1 cellular context compared by ENCODE assay signal in the genomic region with DNA sequence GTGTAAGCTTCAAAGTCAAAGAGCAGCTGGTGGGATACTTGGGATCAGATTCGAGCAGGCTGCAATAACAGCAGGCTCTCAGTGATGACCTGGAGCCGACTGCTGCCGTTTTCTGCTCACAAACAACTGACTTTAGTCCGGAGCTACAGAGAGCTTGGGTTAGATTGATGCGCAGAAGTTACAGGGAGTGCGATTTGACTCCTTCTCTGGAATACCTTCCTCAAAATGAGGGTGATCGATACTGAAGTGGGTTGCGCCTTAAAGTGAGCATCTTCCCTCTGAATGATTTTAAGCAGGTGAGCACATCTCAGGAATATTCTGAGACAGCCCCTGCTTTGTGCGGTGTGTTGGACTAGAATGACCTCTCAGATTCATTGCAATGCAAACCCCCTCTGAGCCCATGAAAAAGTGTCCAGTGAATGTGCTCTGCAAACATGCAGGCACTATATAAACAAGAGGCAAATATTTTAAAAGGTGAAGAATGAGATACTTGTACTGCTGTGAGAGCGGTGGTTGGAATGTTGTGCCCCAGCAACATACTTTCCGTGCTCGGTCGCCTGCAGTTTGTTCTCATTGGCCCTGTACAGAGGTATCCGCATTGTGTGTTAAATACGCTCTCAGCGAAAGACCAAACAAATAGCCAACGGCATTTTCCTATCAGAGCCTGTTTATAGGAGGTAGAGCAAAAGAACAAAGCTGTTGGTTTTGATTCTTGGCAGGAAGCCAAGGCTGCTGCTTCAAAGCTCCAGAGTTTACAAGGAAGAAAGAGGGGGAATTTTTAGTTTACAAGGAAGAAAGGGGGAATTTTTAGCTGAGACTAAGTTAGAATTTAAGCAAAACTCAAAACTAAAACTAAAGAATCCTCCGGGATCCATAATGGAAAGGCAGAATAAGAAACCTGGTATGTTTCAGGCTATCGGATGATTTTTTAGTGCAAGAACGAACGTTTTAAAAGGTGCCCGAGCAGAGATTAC.
TF ChIP-seq lines count a peak whose summit lies in the region.

No MANE protein-coding gene starts in this region.

TF ChIP-seq in HepG2, 621 proteins besides CTCF, POLR2A, EP300 and RAD21 (continued from another document and continues in another):
- TF ChIP-seq, protein P1, sequence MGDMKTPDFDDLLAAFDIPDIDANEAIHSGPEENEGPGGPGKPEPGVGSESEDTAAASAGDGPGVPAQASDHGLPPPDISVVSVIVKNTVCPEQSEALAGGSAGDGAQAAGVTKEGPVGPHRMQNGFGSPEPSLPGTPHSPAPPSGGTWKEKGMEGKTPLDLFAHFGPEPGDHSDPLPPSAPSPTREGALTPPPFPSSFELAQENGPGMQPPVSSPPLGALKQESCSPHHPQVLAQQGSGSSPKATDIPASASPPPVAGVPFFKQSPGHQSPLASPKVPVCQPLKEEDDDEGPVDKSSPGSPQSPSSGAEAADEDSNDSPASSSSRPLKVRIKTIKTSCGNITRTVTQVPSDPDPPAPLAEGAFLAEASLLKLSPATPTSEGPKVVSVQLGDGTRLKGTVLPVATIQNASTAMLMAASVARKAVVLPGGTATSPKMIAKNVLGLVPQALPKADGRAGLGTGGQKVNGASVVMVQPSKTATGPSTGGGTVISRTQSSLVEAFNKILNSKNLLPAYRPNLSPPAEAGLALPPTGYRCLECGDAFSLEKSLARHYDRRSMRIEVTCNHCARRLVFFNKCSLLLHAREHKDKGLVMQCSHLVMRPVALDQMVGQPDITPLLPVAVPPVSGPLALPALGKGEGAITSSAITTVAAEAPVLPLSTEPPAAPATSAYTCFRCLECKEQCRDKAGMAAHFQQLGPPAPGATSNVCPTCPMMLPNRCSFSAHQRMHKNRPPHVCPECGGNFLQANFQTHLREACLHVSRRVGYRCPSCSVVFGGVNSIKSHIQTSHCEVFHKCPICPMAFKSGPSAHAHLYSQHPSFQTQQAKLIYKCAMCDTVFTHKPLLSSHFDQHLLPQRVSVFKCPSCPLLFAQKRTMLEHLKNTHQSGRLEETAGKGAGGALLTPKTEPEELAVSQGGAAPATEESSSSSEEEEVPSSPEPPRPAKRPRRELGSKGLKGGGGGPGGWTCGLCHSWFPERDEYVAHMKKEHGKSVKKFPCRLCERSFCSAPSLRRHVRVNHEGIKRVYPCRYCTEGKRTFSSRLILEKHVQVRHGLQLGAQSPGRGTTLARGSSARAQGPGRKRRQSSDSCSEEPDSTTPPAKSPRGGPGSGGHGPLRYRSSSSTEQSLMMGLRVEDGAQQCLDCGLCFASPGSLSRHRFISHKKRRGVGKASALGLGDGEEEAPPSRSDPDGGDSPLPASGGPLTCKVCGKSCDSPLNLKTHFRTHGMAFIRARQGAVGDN (CRISPR knock-in tag; IDR thresholded peaks at IDR 0.05) = no peak
- peak; percentile 97 for TF ChIP-seq FOXP4 (CRISPR knock-in tag; IDR thresholded peaks at IDR 0.05)
- no peak for TF ChIP-seq NONO (IDR thresholded peaks at IDR 0.05)
- peak; percentile 90; the same call in 1 of the 2 replicates for TF ChIP-seq NONO (CRISPR knock-in tag; conservative IDR thresholded peaks at IDR 0.05)
- TF ChIP-seq PRMT3 (CRISPR knock-in tag; IDR thresholded peaks at IDR 0.05; ENCODE audit: borderline replicate concordance, low read depth) = no peak
- peak; percentile 47; the same call in 1 of the 2 replicates for TF ChIP-seq ZSCAN25 (CRISPR knock-in tag; IDR thresholded peaks at IDR 0.05)
- peak; percentile 97 for TF ChIP-seq FOXJ3 (CRISPR knock-in tag; IDR thresholded peaks at IDR 0.05; ENCODE audit: borderline replicate concordance)
- TF ChIP-seq ZNF614 (CRISPR knock-in tag; IDR thresholded peaks at IDR 0.05; ENCODE audit: borderline replicate concordance) = peak; percentile 74; the same call in 1 of the 2 replicates
- no peak for TF ChIP-seq SKI (IDR thresholded peaks at IDR 0.05; ENCODE audit: partially characterized antibody)
- no peak for TF ChIP-seq RBAK (CRISPR knock-in tag; IDR thresholded peaks at IDR 0.05)
- TF ChIP-seq MNT (IDR thresholded peaks at IDR 0.05) = 0 out of 2 replicates have a peak, but pooled peaks have one; percentile 20
- no peak for TF ChIP-seq CENPBD1 (CRISPR knock-in tag; IDR thresholded peaks at IDR 0.05; ENCODE audit: borderline replicate concordance, low read depth)
- TF ChIP-seq NFIB (CRISPR knock-in tag; IDR thresholded peaks at IDR 0.05; ENCODE audit: borderline replicate concordance) = peak; percentile 95; the same call in 1 of the 2 replicates
- TF ChIP-seq ATF7-NPFF (CRISPR knock-in tag; IDR thresholded peaks at IDR 0.05; ENCODE audit: low read depth) = 0 out of 2 replicates have a peak, but pooled peaks have one; percentile 52
- 0 out of 2 replicates have a peak, but pooled peaks have one; percentile 66 for TF ChIP-seq ZFP62 (CRISPR knock-in tag; IDR thresholded peaks at IDR 0.05)
- peak; percentile 78; the same call in 1 of the 2 replicates for TF ChIP-seq ZNF792 (CRISPR knock-in tag; IDR thresholded peaks at IDR 0.05)
- TF ChIP-seq NFKBIZ (CRISPR knock-in tag; IDR thresholded peaks at IDR 0.05) = peak; percentile 82; the same call in 1 of the 2 replicates
- TF ChIP-seq YEATS4 (CRISPR knock-in tag; IDR thresholded peaks at IDR 0.05; ENCODE audit: borderline replicate concordance) = peak; percentile 48
- peak; percentile 59; the same call in 1 of the 2 replicates for TF ChIP-seq KDM2A (CRISPR knock-in tag; IDR thresholded peaks at IDR 0.05; ENCODE audit: borderline replicate concordance, low read depth)
- TF ChIP-seq ZNF432 (CRISPR knock-in tag; IDR thresholded peaks at IDR 0.05; ENCODE audit: borderline replicate concordance) = no peak
- TF ChIP-seq ZNF841 (CRISPR knock-in tag; IDR thresholded peaks at IDR 0.05; ENCODE audit: borderline replicate concordance) = 0 out of 2 replicates have a peak, but pooled peaks have one; percentile 51
- TF ChIP-seq ZSCAN9 (CRISPR knock-in tag; IDR thresholded peaks at IDR 0.05; ENCODE audit: borderline replicate concordance) = peak; percentile 55; the same call in 1 of the 2 replicates
- TF ChIP-seq MXD4 (CRISPR knock-in tag; IDR thresholded peaks at IDR 0.05) = peak; percentile 56; the same call in 1 of the 2 replicates
- TF ChIP-seq, protein P2, sequence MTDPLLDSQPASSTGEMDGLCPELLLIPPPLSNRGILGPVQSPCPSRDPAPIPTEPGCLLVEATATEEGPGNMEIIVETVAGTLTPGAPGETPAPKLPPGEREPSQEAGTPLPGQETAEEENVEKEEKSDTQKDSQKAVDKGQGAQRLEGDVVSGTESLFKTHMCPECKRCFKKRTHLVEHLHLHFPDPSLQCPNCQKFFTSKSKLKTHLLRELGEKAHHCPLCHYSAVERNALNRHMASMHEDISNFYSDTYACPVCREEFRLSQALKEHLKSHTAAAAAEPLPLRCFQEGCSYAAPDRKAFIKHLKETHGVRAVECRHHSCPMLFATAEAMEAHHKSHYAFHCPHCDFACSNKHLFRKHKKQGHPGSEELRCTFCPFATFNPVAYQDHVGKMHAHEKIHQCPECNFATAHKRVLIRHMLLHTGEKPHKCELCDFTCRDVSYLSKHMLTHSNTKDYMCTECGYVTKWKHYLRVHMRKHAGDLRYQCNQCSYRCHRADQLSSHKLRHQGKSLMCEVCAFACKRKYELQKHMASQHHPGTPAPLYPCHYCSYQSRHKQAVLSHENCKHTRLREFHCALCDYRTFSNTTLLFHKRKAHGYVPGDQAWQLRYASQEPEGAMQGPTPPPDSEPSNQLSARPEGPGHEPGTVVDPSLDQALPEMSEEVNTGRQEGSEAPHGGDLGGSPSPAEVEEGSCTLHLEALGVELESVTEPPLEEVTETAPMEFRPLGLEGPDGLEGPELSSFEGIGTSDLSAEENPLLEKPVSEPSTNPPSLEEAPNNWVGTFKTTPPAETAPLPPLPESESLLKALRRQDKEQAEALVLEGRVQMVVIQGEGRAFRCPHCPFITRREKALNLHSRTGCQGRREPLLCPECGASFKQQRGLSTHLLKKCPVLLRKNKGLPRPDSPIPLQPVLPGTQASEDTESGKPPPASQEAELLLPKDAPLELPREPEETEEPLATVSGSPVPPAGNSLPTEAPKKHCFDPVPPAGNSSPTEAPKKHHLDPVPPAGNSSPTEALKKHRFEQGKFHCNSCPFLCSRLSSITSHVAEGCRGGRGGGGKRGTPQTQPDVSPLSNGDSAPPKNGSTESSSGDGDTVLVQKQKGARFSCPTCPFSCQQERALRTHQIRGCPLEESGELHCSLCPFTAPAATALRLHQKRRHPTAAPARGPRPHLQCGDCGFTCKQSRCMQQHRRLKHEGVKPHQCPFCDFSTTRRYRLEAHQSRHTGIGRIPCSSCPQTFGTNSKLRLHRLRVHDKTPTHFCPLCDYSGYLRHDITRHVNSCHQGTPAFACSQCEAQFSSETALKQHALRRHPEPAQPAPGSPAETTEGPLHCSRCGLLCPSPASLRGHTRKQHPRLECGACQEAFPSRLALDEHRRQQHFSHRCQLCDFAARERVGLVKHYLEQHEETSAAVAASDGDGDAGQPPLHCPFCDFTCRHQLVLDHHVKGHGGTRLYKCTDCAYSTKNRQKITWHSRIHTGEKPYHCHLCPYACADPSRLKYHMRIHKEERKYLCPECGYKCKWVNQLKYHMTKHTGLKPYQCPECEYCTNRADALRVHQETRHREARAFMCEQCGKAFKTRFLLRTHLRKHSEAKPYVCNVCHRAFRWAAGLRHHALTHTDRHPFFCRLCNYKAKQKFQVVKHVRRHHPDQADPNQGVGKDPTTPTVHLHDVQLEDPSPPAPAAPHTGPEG (CRISPR knock-in tag; IDR thresholded peaks at IDR 0.05) = peak; percentile 70
- 0 out of 2 replicates have a peak, but pooled peaks have one; percentile 80 for TF ChIP-seq ZSCAN12 (CRISPR knock-in tag; IDR thresholded peaks at IDR 0.05)
- peak; percentile 66 for TF ChIP-seq POGZ (CRISPR knock-in tag; IDR thresholded peaks at IDR 0.05)
- TF ChIP-seq ZNF703 (CRISPR knock-in tag; IDR thresholded peaks at IDR 0.05; ENCODE audit: borderline replicate concordance) = no peak
- peak; percentile 84 for TF ChIP-seq HDAC1 (CRISPR knock-in tag; IDR thresholded peaks at IDR 0.05)
- no peak; the same call in 1 of the 2 replicates for TF ChIP-seq MTF1 (CRISPR knock-in tag; IDR thresholded peaks at IDR 0.05)
- no peak for TF ChIP-seq SRY (CRISPR knock-in tag; IDR thresholded peaks at IDR 0.05)
- peak; percentile 74; the same call in 1 of the 2 replicates for TF ChIP-seq MIER3 (CRISPR knock-in tag; IDR thresholded peaks at IDR 0.05; ENCODE audit: borderline replicate concordance)
- TF ChIP-seq NR2C2 (CRISPR knock-in tag; IDR thresholded peaks at IDR 0.05; ENCODE audit: borderline replicate concordance) = peak; percentile 54; the same call in 1 of the 2 replicates
- peak; percentile 95 for TF ChIP-seq ISL2 (CRISPR knock-in tag; IDR thresholded peaks at IDR 0.05)
- TF ChIP-seq FUBP1 (CRISPR knock-in tag; IDR thresholded peaks at IDR 0.05; ENCODE audit: borderline replicate concordance) = no peak
- no peak for TF ChIP-seq PAWR (CRISPR knock-in tag; IDR thresholded peaks at IDR 0.05; ENCODE audit: borderline replicate concordance)
- TF ChIP-seq KMT2B (CRISPR knock-in tag; IDR thresholded peaks at IDR 0.05) = peak; percentile 83
- no peak for TF ChIP-seq ZC3H4 (CRISPR knock-in tag; IDR thresholded peaks at IDR 0.05; ENCODE audit: borderline replicate concordance)
